Comparison of ENCODE assay signal across 15 cellular contexts in genomic region chr20:25076201-25076600, GRCh38. TPM values are rescaled to one million over a fixed set of nuclear protein-coding genes. Genes with fewer than 3 reads are reported as not detected.
"Had no signal": no experiment of that assay in that cellular context is flagged by ENCODE, and none has a peak within 500 bp of the region (broad histone marks: within the 10 kb centered on the region; RNA-seq: fewer than 3 reads in every experiment).

No MANE protein-coding gene starts in this region.

- DNase-seq: activated effector memory CD4-positive, alpha-beta T cell treated with anti-CD3 and anti-CD28 coated beads, Interleukin-2, amount 50 U/mL, for 16 hours; activated T-cell treated with anti-CD3 and anti-CD28 coated beads, Interleukin-2, amount 50 U/mL, for 4 hours; brain microvascular endothelial cell; endodermal cell; glutamatergic neuron; immature natural killer cell; naive B cell had no signal

- H3K27ac Mint-ChIP-seq: activated naive CD8-positive, alpha-beta T cell; endodermal cell; immature natural killer cell; naive B cell; stimulated activated naive CD8-positive, alpha-beta T cell treated with anti-CD3 and anti-CD28 coated beads, Interleukin-15, Interleukin-2, amounts not matched to agents 100 ng/mL and 50 ng/mL, for 24 hours had no signal

- H3K4me3 Mint-ChIP-seq: activated naive CD8-positive, alpha-beta T cell; activated T-cell treated with anti-CD3 and anti-CD28 coated beads, Interleukin-2, amount 50 U/mL, for 4 hours; endodermal cell; immature natural killer cell; stimulated activated naive CD8-positive, alpha-beta T cell treated with anti-CD3 and anti-CD28 coated beads, Interleukin-15, Interleukin-2, amounts not matched to agents 100 ng/mL and 50 ng/mL, for 24 hours had no signal

- H3K9me3 Mint-ChIP-seq: activated T-cell treated with anti-CD3 and anti-CD28 coated beads, Interleukin-2, amount 50 U/mL, for 4 hours; endodermal cell; immature natural killer cell; stimulated activated naive CD8-positive, alpha-beta T cell treated with anti-CD3 and anti-CD28 coated beads, Interleukin-15, Interleukin-2, amounts not matched to agents 100 ng/mL and 50 ng/mL, for 24 hours had no signal

- H3K27ac ChIP-seq: brain microvascular endothelial cell, right lobe of liver had no signal

- H3K9me3 ChIP-seq: right lobe of liver had no signal

- H3K36me3 Mint-ChIP-seq: activated naive CD8-positive, alpha-beta T cell; naive B cell had no signal

- H3K4me3 ChIP-seq: right lobe of liver had no signal

- FAIRE-seq: TTC549 had no signal

RNA-seq across cellular contexts. Expression of gene VSX1, which starts 5.7 kb away (rescaled TPM):
- total RNA-seq: activated T-cell treated with anti-CD3 and anti-CD28 coated beads, Interleukin-2, amount 50 U/mL, for 4 hours; dermis blood vessel endothelial cell; endodermal cell; left colon; lung microvascular endothelial cell; ureter had no signal
- polyA plus RNA-seq: immature natural killer cell had no signal
